In genomic region chr5:58076473-58077257, GRCh38 we compare ENCODE assay signal across 15 cellular contexts.
DNase-seq lines count a peak whose midpoint lies in the region; ATAC-seq, FAIRE-seq and TF ChIP-seq lines count a peak whose summit lies in the region.
"Had no signal": no experiment of that assay in that cellular context is flagged by ENCODE, and none has a peak within 500 bp of the region (broad histone marks: within the 10 kb centered on the region; RNA-seq: fewer than 3 reads in every experiment).

No MANE protein-coding gene starts in this region.

- H4K8ac ChIP-seq in mesenchymal stem cell (ENCODE audit: low read length), result peak overlapping the region; percentile 31

- TF ChIP-seq CTCF in C4-2B (conservative IDR thresholded peaks at IDR 0.05) (no peak), D721Med (IDR thresholded peaks at IDR 0.05; ENCODE audit: insufficient read depth, missing control alignments) (no peak)

- no peak overlapping the region for H2AFZ ChIP-seq in mesenchymal stem cell (ENCODE audit: low read depth, low read length)
- H2AFZ ChIP-seq: GM23248 had no signal

- no peak overlapping the region for H3K4me2 ChIP-seq in mesenchymal stem cell (ENCODE audit: low read length, poor library complexity, severe bottlenecking)
- H3K4me2 ChIP-seq: BLaER1 had no signal

- H3K36me3 ChIP-seq in mesenchymal stem cell (ENCODE audit: control insufficient read depth in 1 of 2, insufficient read depth in 2 of 2, low read depth in 1 of 2, low read length in 2 of 2), result no peaks in the 10 kb centered on the region
- H3K36me3 ChIP-seq: BLaER1, SJCRH30 had no signal

- H3K4me1 ChIP-seq in mesenchymal stem cell (ENCODE audit: control insufficient read depth, insufficient read depth, low read depth, low read length), result no peaks in the 10 kb centered on the region
- H3K4me1 ChIP-seq: BLaER1 had no signal

- H2BK15ac ChIP-seq in mesenchymal stem cell (ENCODE audit: low read depth, poor library complexity, severe bottlenecking), result no peak overlapping the region

- no peak overlapping the region for H2BK5ac ChIP-seq in mesenchymal stem cell (ENCODE audit: low read depth, low read length, poor library complexity, severe bottlenecking)

- FAIRE-seq in D721Med (lab: Jason Lieb, UNC), result no peak
- FAIRE-seq: GM18507 had no signal

- WGBS in mesenchymal stem cell, result 81% methylated on average over 6 of the region's 7 CpGs

- no peak overlapping the region for H4K91ac ChIP-seq in mesenchymal stem cell (ENCODE audit: low read length)

- no peak overlapping the region for H3K18ac ChIP-seq in mesenchymal stem cell (ENCODE audit: low read depth in 1 of 2, low read length in 2 of 2)

- H3K14ac ChIP-seq in mesenchymal stem cell (ENCODE audit: low read length in 2 of 2), result no peak overlapping the region

- no peak overlapping the region for H3K4ac ChIP-seq in mesenchymal stem cell (ENCODE audit: low read depth in 1 of 2, low read length in 2 of 2)

- H2BK120ac ChIP-seq in mesenchymal stem cell (ENCODE audit: low read depth, low read length), result no peak overlapping the region

- H2AK5ac ChIP-seq in mesenchymal stem cell (ENCODE audit: low read length, severe bottlenecking), result no peak overlapping the region

- no peak overlapping the region for H3K9ac ChIP-seq in mesenchymal stem cell (ENCODE audit: low read length)
- H3K9ac ChIP-seq: BLaER1, GM23248 had no signal

- H3K27ac ChIP-seq in C4-2B, result peak overlapping the region; percentile 85
- no peak overlapping the region for H3K27ac ChIP-seq in mesenchymal stem cell (ENCODE audit: low read length, poor library complexity, severe bottlenecking)
- H3K27ac ChIP-seq: BLaER1, GM23248, SJCRH30 had no signal

- H3K9me3 ChIP-seq in mesenchymal stem cell (ENCODE audit: control insufficient read depth, low read length), result no peaks in the 10 kb centered on the region
- H3K9me3 ChIP-seq: BLaER1, SJCRH30 had no signal

- ATAC-seq in SK-N-SH treated with all-trans-retinoic acid at 6 μM for 48 hours, result peak; percentile 85
- ATAC-seq: T-cell had no signal

- H3K27me3 ChIP-seq in mesenchymal stem cell (ENCODE audit: control insufficient read depth in 1 of 2, insufficient read depth in 1 of 2, low read length in 2 of 2), result no peaks in the 10 kb centered on the region
- H3K27me3 ChIP-seq: BLaER1, SJCRH30 had no signal

- no peak overlapping the region for H3K4me3 ChIP-seq in mesenchymal stem cell (ENCODE audit: insufficient read depth in 1 of 2, low read depth in 1 of 2, low read length in 2 of 2)
- H3K4me3 ChIP-seq: BLaER1, GM23248, SJCRH30 had no signal

- no peak overlapping the region for H3K23ac ChIP-seq in mesenchymal stem cell (ENCODE audit: low read length in 2 of 2)

- DNase-seq in NCI-H146 (lab: John Stamatoyannopoulos, UW) (peak; percentile 71), mesenchymal stem cell (no peak), D721Med (ENCODE audit: insufficient read length, low spot score) (no peak), NCI-H510A (lab: John Stamatoyannopoulos, UW) (no peak), Kasumi-1 (lab: John Stamatoyannopoulos, UW) (no peak)
- DNase-seq: DMS153, GM23248, IMR-90, NCI-H1436, SJCRH30, T-cell had no signal

- H2BK12ac ChIP-seq in mesenchymal stem cell (ENCODE audit: low read length in 2 of 2), result no peak overlapping the region

- no peaks in the 10 kb centered on the region for H3K79me1 ChIP-seq in mesenchymal stem cell (replicated peaks; ENCODE audit: low read length, poor library complexity, severe bottlenecking)

TF ChIP-seq in SK-N-SH treated with all-trans-retinoic acid at 6 μM for 48 hours, 23 proteins besides CTCF, POLR2A, EP300 and RAD21 (continues in another document):
- TF ChIP-seq ZFP3 (CRISPR knock-in tag; IDR thresholded peaks at IDR 0.05) (no peak), PATZ1 (CRISPR knock-in tag; IDR thresholded peaks at IDR 0.05; ENCODE audit: borderline replicate concordance) (peak; percentile 68; the same call in 1 of the 2 replicates), CREB5 (CRISPR knock-in tag; IDR thresholded peaks at IDR 0.05; ENCODE audit: low read depth) (peak; percentile 78; the same call in 1 of the 2 replicates), ISL1 (CRISPR knock-in tag; IDR thresholded peaks at IDR 0.05) (peak; percentile 94), ZC3H10 (CRISPR knock-in tag; IDR thresholded peaks at IDR 0.05) (peak; percentile 54; the same call in 1 of the 2 replicates), ZFP30 (CRISPR knock-in tag; IDR thresholded peaks at IDR 0.05) (no peak), ESRRG (CRISPR knock-in tag; IDR thresholded peaks at IDR 0.05) (0 out of 2 replicates have a peak, but pooled peaks have one; percentile 11), SNAI2 (CRISPR knock-in tag; IDR thresholded peaks at IDR 0.05) (no peak), OSR1 (CRISPR knock-in tag; IDR thresholded peaks at IDR 0.05) (no peak), ZNF565 (CRISPR knock-in tag; conservative IDR thresholded peaks at IDR 0.05; ENCODE audit: low read depth) (no peak), TOX (CRISPR knock-in tag; IDR thresholded peaks at IDR 0.05; ENCODE audit: borderline replicate concordance) (peak; percentile 92), CSDC2 (CRISPR knock-in tag; IDR thresholded peaks at IDR 0.05) (no peak), POU6F1 (CRISPR knock-in tag; IDR thresholded peaks at IDR 0.05; ENCODE audit: borderline replicate concordance, low read depth) (0 out of 2 replicates have a peak, but pooled peaks have one; percentile 71), TSHZ2 (CRISPR knock-in tag; IDR thresholded peaks at IDR 0.05) (no peak), ZNF70 (CRISPR knock-in tag; IDR thresholded peaks at IDR 0.05) (no peak), BACH2 (CRISPR knock-in tag; IDR thresholded peaks at IDR 0.05; ENCODE audit: borderline replicate concordance) (no peak), ZNF8 (CRISPR knock-in tag; IDR thresholded peaks at IDR 0.05) (no peak)
